Comparison of ENCODE assay signal across 12 cellular contexts in genomic region chr10:74084955-74085354, GRCh38.
A peak's percentile ranks its signal among the peaks of the same experiment; 100 is the strongest.
DNase-seq lines count a peak whose midpoint lies in the region; ATAC-seq and TF ChIP-seq lines count a peak whose summit lies in the region.
"Had no signal": no experiment of that assay in that cellular context is flagged by ENCODE, and none has a peak within 500 bp of the region (broad histone marks: within the 10 kb centered on the region; RNA-seq: fewer than 3 reads in every experiment).

No MANE protein-coding gene starts in this region.

- H3K36me3 ChIP-seq in sigmoid colon (peaks cover 3 to 62% (median 17%) of the 10 kb centered on the region in 4 donors), osteoblast (ENCODE audit: insufficient read depth, low read length) (peaks cover 58% of the 10 kb centered on the region)

- H2AFZ ChIP-seq in osteoblast (ENCODE audit: low read length) = no peak overlapping the region

- peaks cover 10% of the 10 kb centered on the region for H4K20me1 ChIP-seq in osteoblast (ENCODE audit: insufficient read depth, low read length)

- peaks cover 58% of the 10 kb centered on the region for H3K79me2 ChIP-seq in osteoblast (ENCODE audit: insufficient read depth, low read length)

- H3K9me3 Mint-ChIP-seq in activated CD4-positive, alpha-beta T cell treated with anti-CD3 and anti-CD28 coated beads for 36 hours (ENCODE audit: low read depth) = no peaks in the 10 kb centered on the region
- H3K9me3 Mint-ChIP-seq: naive thymus-derived CD8-positive, alpha-beta T cell had no signal

- peaks cover 9% of the 10 kb centered on the region for H3K36me3 Mint-ChIP-seq in activated CD4-positive, alpha-beta T cell treated with anti-CD3 and anti-CD28 coated beads for 36 hours (ENCODE audit: low read depth)

- no peak for TF ChIP-seq POLR2A in sigmoid colon (IDR thresholded peaks at IDR 0.05)

- ATAC-seq in activated CD4-positive, alpha-beta T cell treated with anti-CD3 and anti-CD28 coated beads for 36 hours = peak; percentile 88
- ATAC-seq in GM21529 (IDR thresholded peaks at IDR 0.05; ENCODE audit: unreplicated experiment) = peak; percentile 77
- ATAC-seq in HG03378 (IDR thresholded peaks at IDR 0.05; ENCODE audit: unreplicated experiment) = peak; percentile 81
- no peak for ATAC-seq in GM21825 (IDR thresholded peaks at IDR 0.05; ENCODE audit: unreplicated experiment)
- ATAC-seq: naive thymus-derived CD8-positive, alpha-beta T cell had no signal

- H3K27ac ChIP-seq in sigmoid colon (peak overlapping the region in 3 of 4 donors; percentile 9 to 26 (median 19)), osteoblast (ENCODE audit: low read depth, low read length) (no peak overlapping the region)

- H3K27me3 ChIP-seq in sigmoid colon (no peaks in the 10 kb centered on the region), osteoblast (ENCODE audit: insufficient read depth, low read length) (no peaks in the 10 kb centered on the region)
- H3K27me3 ChIP-seq: spleen had no signal

- TF ChIP-seq CTCF in sigmoid colon (IDR thresholded peaks at IDR 0.05) = no peak
- TF ChIP-seq CTCF in osteoblast (IDR thresholded peaks at IDR 0.05; ENCODE audit: extremely low read depth, low read depth, low read length) = no peak

- no peak overlapping the region for H3K4me3 Mint-ChIP-seq in activated CD4-positive, alpha-beta T cell treated with anti-CD3 and anti-CD28 coated beads for 36 hours
- H3K4me3 Mint-ChIP-seq: naive thymus-derived CD8-positive, alpha-beta T cell had no signal

- CTCF ChIA-PET in activated CD4-positive, alpha-beta T cell treated with anti-CD3 and anti-CD28 coated beads for 36 hours (lab: Charles Lee) = no interaction called here

- intact Hi-C loops in activated CD4-positive, alpha-beta T cell treated with anti-CD3 and anti-CD28 coated beads for 36 hours (cut with DNase I, micrococcal nuclease) = no loop called here
- intact Hi-C loops in sigmoid colon (cut with DNase I) = loop anchor here (5.0 kb wide), 2 partner anchors 128 to 143 kb away; no protein-coding TSS in a partner anchor

- no peaks in the 10 kb centered on the region for H3K27me3 Mint-ChIP-seq in activated CD4-positive, alpha-beta T cell treated with anti-CD3 and anti-CD28 coated beads for 36 hours
- H3K27me3 Mint-ChIP-seq: naive thymus-derived CD8-positive, alpha-beta T cell had no signal

- POLR2A ChIA-PET in activated CD4-positive, alpha-beta T cell treated with anti-CD3 and anti-CD28 coated beads for 36 hours (lab: Charles Lee) = no interaction called here

- H3K9me3 ChIP-seq in sigmoid colon = no peaks in the 10 kb centered on the region
- no peaks in the 10 kb centered on the region for H3K9me3 ChIP-seq in osteoblast (ENCODE audit: low read depth, low read length)
- H3K9me3 ChIP-seq: spleen had no signal

- no peak overlapping the region for H3K4me2 ChIP-seq in osteoblast (ENCODE audit: insufficient read depth, low read length)

- H3K4me1 Mint-ChIP-seq in activated CD4-positive, alpha-beta T cell treated with anti-CD3 and anti-CD28 coated beads for 36 hours = peaks cover 18% of the 10 kb centered on the region

- H3K4me3 ChIP-seq in sigmoid colon (no peak overlapping the region), osteoblast (ENCODE audit: insufficient read depth, low read length) (no peak overlapping the region)
- H3K4me3 ChIP-seq: spleen had no signal

- no peak for TF ChIP-seq EP300 in sigmoid colon (IDR thresholded peaks at IDR 0.05)

- peak overlapping the region; percentile 77 for H3K27ac Mint-ChIP-seq in activated CD4-positive, alpha-beta T cell treated with anti-CD3 and anti-CD28 coated beads for 36 hours
- H3K27ac Mint-ChIP-seq: naive thymus-derived CD8-positive, alpha-beta T cell had no signal

- DNase-seq in activated CD4-positive, alpha-beta T cell treated with anti-CD3 and anti-CD28 coated beads for 36 hours = peak; percentile 16
- no peak for DNase-seq in activated CD4-positive, alpha-beta T cell treated with anti-CD3 and anti-CD28 coated beads for 48 hours
- DNase-seq in sigmoid colon (no peak), osteoblast (ENCODE audit: insufficient read length, low spot score, missing footprints) (no peak)
- no peak for DNase-seq in stimulated activated naive CD4-positive, alpha-beta T cell treated with Interleukin-2 at 50 U/mL for 16 hours (lab: John Stamatoyannopoulos, UW)
- DNase-seq: DND-41; naive thymus-derived CD8-positive, alpha-beta T cell; NCI-H187 treated with DMSO at 0.1 percent for 48 hours; spleen had no signal

- peaks cover 0 to 37% (median 20%) of the 10 kb centered on the region in 4 donors for H3K4me1 ChIP-seq in sigmoid colon
- H3K4me1 ChIP-seq in osteoblast (ENCODE audit: insufficient read depth, low read length) = peaks cover 11% of the 10 kb centered on the region

- 76 to 84% methylated on average over 3 of the region's 3 CpGs for WGBS in sigmoid colon, 2 donors
